ENCODE assay signal across 16 cellular contexts in the genomic region with DNA sequence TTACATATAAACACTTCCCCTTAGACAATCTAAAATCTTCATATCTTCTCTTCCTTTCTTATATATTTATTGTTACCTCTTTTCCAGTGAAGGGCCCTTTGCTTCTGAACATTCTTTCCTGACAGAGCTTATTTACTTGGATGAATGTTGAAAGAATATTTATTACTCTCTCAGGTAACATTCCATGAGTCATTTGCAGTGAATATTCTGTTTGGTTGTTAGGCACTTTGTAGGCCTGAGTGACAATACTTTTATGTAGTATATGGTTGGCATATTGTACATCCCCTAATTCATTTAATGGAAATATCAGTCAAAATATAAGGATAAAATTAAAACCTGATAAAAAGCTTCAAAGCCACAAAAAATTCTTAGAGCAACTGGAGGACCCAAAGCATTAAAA.
DNase-seq lines count a peak whose midpoint lies in the region; ATAC-seq and TF ChIP-seq lines count a peak whose summit lies in the region.
"Had no signal": no experiment of that assay in that cellular context is flagged by ENCODE, and none has a peak within 500 bp of the region (broad histone marks: within the 10 kb centered on the region; RNA-seq: fewer than 3 reads in every experiment).

No MANE protein-coding gene starts in this region.

- H2AFZ ChIP-seq in mammary epithelial cell (ENCODE audit: low read depth, low read length): no peak overlapping the region

- H3K27ac ChIP-seq in breast epithelium (no peak overlapping the region), mammary epithelial cell (ENCODE audit: insufficient read depth, low read depth, low read length) (no peak overlapping the region), foreskin keratinocyte (no peak overlapping the region), tibial nerve (no peak overlapping the region)

- H3K4me3 Mint-ChIP-seq in MCF 10A (ENCODE audit: unreplicated experiment): no peak overlapping the region
- H3K4me3 Mint-ChIP-seq: B cell; CD4-positive, alpha-beta T cell had no signal

- TF ChIP-seq CTCF in MCF 10A (IDR thresholded peaks at IDR 0.05; ENCODE audit: unreplicated experiment): no peak
- no peak for TF ChIP-seq CTCF in breast epithelium (IDR thresholded peaks at IDR 0.05)
- no peak for TF ChIP-seq CTCF in mammary epithelial cell (conservative IDR thresholded peaks at IDR 0.05 in 1 of 2, IDR thresholded peaks at IDR 0.05 in 1 of 2; ENCODE audit: extremely low read depth in 1 of 2, insufficient read depth in 1 of 2, low read depth in 1 of 2, low read length in 2 of 2)
- no peak for TF ChIP-seq CTCF in foreskin keratinocyte (conservative IDR thresholded peaks at IDR 0.05)
- TF ChIP-seq CTCF in tibial nerve (IDR thresholded peaks at IDR 0.05): no peak

- H3K36me3 ChIP-seq in breast epithelium (no peaks in the 10 kb centered on the region), mammary epithelial cell (ENCODE audit: insufficient read depth, low read length) (no peaks in the 10 kb centered on the region), tibial nerve (no peaks in the 10 kb centered on the region)
- H3K36me3 ChIP-seq: HAP-1 had no signal

- H3K4me2 ChIP-seq in mammary epithelial cell (ENCODE audit: insufficient read depth, low read depth, low read length): no peak overlapping the region

- H4K20me1 ChIP-seq in mammary epithelial cell (ENCODE audit: insufficient read depth, low read length): no peaks in the 10 kb centered on the region

- no peak overlapping the region for H3K9ac ChIP-seq in mammary epithelial cell (ENCODE audit: insufficient read depth, low read length)

- H3K27me3 Mint-ChIP-seq in MCF 10A (ENCODE audit: insufficient read depth, unreplicated experiment): no peaks in the 10 kb centered on the region
- H3K27me3 Mint-ChIP-seq: B cell; CD4-positive, alpha-beta T cell had no signal

- peaks cover 26% of the 10 kb centered on the region for H3K4me1 Mint-ChIP-seq in MCF 10A (ENCODE audit: insufficient read depth, unreplicated experiment)
- H3K4me1 Mint-ChIP-seq: B cell had no signal

- no peak overlapping the region for H3K4me3 ChIP-seq in breast epithelium
- no peak overlapping the region for H3K4me3 ChIP-seq in mammary epithelial cell (replicated peaks in 1 of 3; ENCODE audit: insufficient read depth in 1 of 3, low read depth in 2 of 3, low read length in 3 of 3)
- no peak overlapping the region for H3K4me3 ChIP-seq in tibial nerve
- H3K4me3 ChIP-seq: HAP-1 had no signal

- H3K9me3 Mint-ChIP-seq in MCF 10A (ENCODE audit: unreplicated experiment): peaks cover 33% of the 10 kb centered on the region

- no peaks in the 10 kb centered on the region for H3K79me2 ChIP-seq in mammary epithelial cell (ENCODE audit: insufficient read depth, low read length)

- BruUV-seq in MCF 10A (replicated peaks; lab: Mats Ljungman, UMichigan) (no TSS peak), mammary epithelial cell (replicated peaks; lab: Mats Ljungman, UMichigan) (no TSS peak)

- no peaks in the 10 kb centered on the region for H3K4me1 ChIP-seq in breast epithelium
- no peaks in the 10 kb centered on the region for H3K4me1 ChIP-seq in mammary epithelial cell (ENCODE audit: insufficient read depth, low read length)
- H3K4me1 ChIP-seq in foreskin keratinocyte: no peaks in the 10 kb centered on the region
- H3K4me1 ChIP-seq in tibial nerve: no peaks in the 10 kb centered on the region
- H3K4me1 ChIP-seq: HAP-1 had no signal

- no peak for TF ChIP-seq EP300 in tibial nerve (IDR thresholded peaks at IDR 0.05)

- DNase-seq in MCF 10A (ENCODE audit: unreplicated experiment) (no peak), breast epithelium (ENCODE audit: low spot score in 2 of 2) (no peak), mammary epithelial cell (peak; percentile 10), foreskin keratinocyte (peak; percentile 16 to 45), tibial nerve (ENCODE audit: low spot score in 2 of 2) (no peak), globus pallidus (ENCODE audit: low spot score) (no peak), GM19238 (ENCODE audit: insufficient read length, low spot score) (no peak)
- DNase-seq: C1 segment of cervical spinal cord; Calu3; CD4-positive, alpha-beta T cell; DMS 273 treated with DMSO at 0.1 percent for 48 hours; DMS79 treated with DMSO at 0.1 percent for 48 hours; EL had no signal

- no peak for ATAC-seq in foreskin keratinocyte
- ATAC-seq: HepG2 had no signal

- H3K27me3 ChIP-seq in breast epithelium (no peaks in the 10 kb centered on the region), mammary epithelial cell (ENCODE audit: insufficient read depth, low read length) (no peaks in the 10 kb centered on the region), foreskin keratinocyte (no peaks in the 10 kb centered on the region), tibial nerve (no peaks in the 10 kb centered on the region)

- intact Hi-C loops in MCF 10A (cut with micrococcal nuclease): no loop called here
- intact Hi-C loops in breast epithelium (cut with DNase I; ENCODE audit: low total_unique reads): no loop called here
- intact Hi-C loops in mammary epithelial cell (cut with micrococcal nuclease): no loop called here

- TF ChIP-seq POLR2A in breast epithelium (IDR thresholded peaks at IDR 0.05) (no peak), tibial nerve (IDR thresholded peaks at IDR 0.05) (no peak)

- peak overlapping the region; percentile 71 for H3K27ac Mint-ChIP-seq in MCF 10A (ENCODE audit: low read depth, unreplicated experiment)
- H3K27ac Mint-ChIP-seq: B cell; CD4-positive, alpha-beta T cell had no signal

- CTCF ChIA-PET in MCF 10A (lab: Yijun Ruan, JAX) (interaction anchor here (1.3 kb wide), 1 partner anchor 36 kb away, joined by 3 read pairs; no protein-coding TSS in a partner anchor), mammary epithelial cell (lab: Charles Lee; ENCODE audit: low non-redundant PET) (no interaction called here)

- in situ Hi-C loops in mammary epithelial cell (cut with MboI; ENCODE audit: low sequenced_read_pairs in 2 of 2): no loop called here

- H3K36me3 Mint-ChIP-seq in MCF 10A (ENCODE audit: insufficient read depth, unreplicated experiment): no peaks in the 10 kb centered on the region

- peaks cover 5 to 13% of the 10 kb centered on the region in 2 donors for H3K9me3 ChIP-seq in breast epithelium
- H3K9me3 ChIP-seq in mammary epithelial cell (replicated peaks; ENCODE audit: insufficient read depth, low read length): peaks cover 13% of the 10 kb centered on the region
- peaks cover 0 to 26% (median 3%) of the 10 kb centered on the region in 4 donors for H3K9me3 ChIP-seq in tibial nerve
- H3K9me3 ChIP-seq: HAP-1 had no signal

- dilution Hi-C loops in mammary epithelial cell (cut with HindIII; ENCODE audit: low sequenced_read_pairs): no loop called here

- POLR2A ChIA-PET in MCF 10A (lab: Yijun Ruan, JAX): interaction anchor here (0.6 to 8.6 kb wide), 9 partner anchors 21 to 828 kb away, joined by 3 to 61 read pairs (median 5); no protein-coding TSS in a partner anchor

Comparison
In these comparisons a context has a peak if more than half of its experiments do, and no peak if none do; other contexts are left out.
1. DNase-seq: peak in mammary epithelial cell (single experiment) and foreskin keratinocyte (2 of 2); none in MCF 10A (single experiment), breast epithelium (0 of 2), tibial nerve (0 of 2), globus pallidus (single experiment) and GM19238 (single experiment).